8 cellular contexts compared by ENCODE assay signal in genomic region chr3:173396191-173397041, GRCh38. TPM values are rescaled to one million over a fixed set of nuclear protein-coding genes. Genes with fewer than 3 reads are reported as not detected.
DNase-seq lines count a peak whose midpoint lies in the region; ATAC-seq and TF ChIP-seq lines count a peak whose summit lies in the region.

No MANE protein-coding gene starts in this region.

- H3K36me3 ChIP-seq in Loucy (ENCODE audit: insufficient read depth, low read length) = no peaks in the 10 kb centered on the region
- no peaks in the 10 kb centered on the region for H3K36me3 ChIP-seq in smooth muscle cell (ENCODE audit: low read depth)

- H3K4me1 ChIP-seq in Loucy (ENCODE audit: insufficient read depth, low read length, poor library complexity, severe bottlenecking) (no peaks in the 10 kb centered on the region), smooth muscle cell (ENCODE audit: low read depth) (peaks cover 27% of the 10 kb centered on the region)

- peaks cover 1% of the 10 kb centered on the region for H3K9me3 Mint-ChIP-seq in activated naive CD8-positive, alpha-beta T cell treated with anti-CD3 and anti-CD28 coated beads for 36 hours

- no peak overlapping the region for H3K9ac ChIP-seq in Loucy (ENCODE audit: low read depth, low read length, poor library complexity, severe bottlenecking)
- H3K9ac ChIP-seq in smooth muscle cell (ENCODE audit: low read depth) = no peak overlapping the region

- H4K20me1 ChIP-seq in Loucy (ENCODE audit: insufficient read depth, low read length, poor library complexity, severe bottlenecking) (no peaks in the 10 kb centered on the region), smooth muscle cell (ENCODE audit: low read depth) (no peaks in the 10 kb centered on the region)

- H3K27me3 Mint-ChIP-seq in activated naive CD8-positive, alpha-beta T cell treated with anti-CD3 and anti-CD28 coated beads for 36 hours = peaks cover 84% of the 10 kb centered on the region

- TF ChIP-seq CTCF in Loucy (conservative IDR thresholded peaks at IDR 0.05; ENCODE audit: low read length) (no peak), smooth muscle cell (IDR thresholded peaks at IDR 0.05; ENCODE audit: borderline replicate concordance, insufficient read depth, poor library complexity, severe bottlenecking) (no peak)

- H3K79me2 ChIP-seq in Loucy (ENCODE audit: insufficient read depth, low read length) (no peaks in the 10 kb centered on the region), smooth muscle cell (ENCODE audit: low read depth) (no peaks in the 10 kb centered on the region)

- H3K9me3 ChIP-seq in Loucy (ENCODE audit: insufficient read depth, low read depth, low read length) (no peaks in the 10 kb centered on the region), iPS-18c (ENCODE audit: control insufficient read depth, insufficient read depth, low read length) (no peaks in the 10 kb centered on the region), smooth muscle cell (replicated peaks; ENCODE audit: low read depth) (no peaks in the 10 kb centered on the region)

- ATAC-seq in HG03045 (IDR thresholded peaks at IDR 0.05; ENCODE audit: unreplicated experiment) = no peak

- 0 out of 2 replicates have a peak overlapping the region, but pooled peaks have one; percentile 67 for H2AFZ ChIP-seq in Loucy (ENCODE audit: low read length)
- H2AFZ ChIP-seq in smooth muscle cell (ENCODE audit: low read depth) = peak overlapping the region; percentile 76

- DNase-seq in D341Med (ENCODE audit: low spot score) = peak; percentile 39
- no peak for DNase-seq in activated naive CD8-positive, alpha-beta T cell treated with anti-CD3 and anti-CD28 coated beads for 36 hours
- no peak for DNase-seq in smooth muscle cell (lab: John Stamatoyannopoulos, UW; ENCODE audit: unreplicated experiment)
- DNase-seq in NK-92 (lab: John Stamatoyannopoulos, UW; ENCODE audit: unreplicated experiment) = no peak
- DNase-seq in NCI-H226 = no peak

- H3F3A ChIP-seq in Loucy (ENCODE audit: low read depth) = no peaks in the 10 kb centered on the region
- H3F3A ChIP-seq in smooth muscle cell (ENCODE audit: low read depth) = peaks cover 3% of the 10 kb centered on the region

- H3K4me1 Mint-ChIP-seq in activated naive CD8-positive, alpha-beta T cell treated with anti-CD3 and anti-CD28 coated beads for 36 hours = peaks cover 22% of the 10 kb centered on the region

- H3K4me3 ChIP-seq in Loucy (ENCODE audit: low read length, poor library complexity, severe bottlenecking) (peak overlapping the region; percentile 61), iPS-18c (ENCODE audit: insufficient read depth, low read depth, low read length) (peak overlapping the region; percentile 81), smooth muscle cell (peak overlapping the region; percentile 66)

- H3K27me3 ChIP-seq in Loucy (ENCODE audit: insufficient read depth, low read length, poor library complexity, severe bottlenecking) (no peaks in the 10 kb centered on the region), smooth muscle cell (ENCODE audit: low read depth) (peaks cover 51% of the 10 kb centered on the region)

- no peaks in the 10 kb centered on the region for H3K36me3 Mint-ChIP-seq in activated naive CD8-positive, alpha-beta T cell treated with anti-CD3 and anti-CD28 coated beads for 36 hours

- no peaks in the 10 kb centered on the region for H3K9me2 ChIP-seq in Loucy (replicated peaks; ENCODE audit: low read depth, low read length)

- H3K4me2 ChIP-seq in Loucy (ENCODE audit: low read depth, low read length, poor library complexity, severe bottlenecking) (peak overlapping the region; percentile 73), smooth muscle cell (peak overlapping the region; percentile 97)

- under 1% methylated on average over 29 of the region's 29 CpGs for WGBS in smooth muscle cell (ENCODE audit: low lambda C conversion rate)

- H3K4me3 Mint-ChIP-seq in activated naive CD8-positive, alpha-beta T cell treated with anti-CD3 and anti-CD28 coated beads for 36 hours = peak overlapping the region; percentile 77

- no peak overlapping the region for H3K27ac Mint-ChIP-seq in activated naive CD8-positive, alpha-beta T cell treated with anti-CD3 and anti-CD28 coated beads for 36 hours

- no peak overlapping the region for H3K27ac ChIP-seq in smooth muscle cell (ENCODE audit: low read depth)

RNA-seq across cellular contexts. Expression of gene NLGN1, which starts 1.1 kb away (rescaled TPM):
- not detected for total RNA-seq in activated naive CD8-positive, alpha-beta T cell treated with anti-CD3 and anti-CD28 coated beads for 36 hours
- total RNA-seq in smooth muscle cell = 0.04 and 0.13 TPM in 2 replicates
- polyA plus RNA-seq in smooth muscle cell = 0.97 TPM in 1 of 2 replicates, not detected in the other
